Comparison of ENCODE assay signal across 19 cellular contexts in genomic region chr2:67015681-67016080, GRCh38.
"Had no signal": no experiment of that assay in that cellular context is flagged by ENCODE, and none has a peak within 500 bp of the region (broad histone marks: within the 10 kb centered on the region; RNA-seq: fewer than 3 reads in every experiment).

No MANE protein-coding gene starts in this region.

- DNase-seq: activated CD4-positive, alpha-beta T cell treated with anti-CD3 and anti-CD28 coated beads for 48 hours; activated CD4-positive, CD25-positive, alpha-beta regulatory T cell; activated CD8-positive, alpha-beta T cell treated with anti-CD3 and anti-CD28 coated beads for 36 hours; activated naive CD4-positive, alpha-beta T cell treated with Interleukin-2 at 50 U/mL for 16 hours; activated naive CD8-positive, alpha-beta T cell treated with anti-CD3 and anti-CD28 coated beads, Interleukin-2, amount 10 ng/mL, durations not matched to agents 7 days and 5 days; activated T-cell treated with anti-CD3 and anti-CD28 coated beads, Interleukin-2, amount 50 U/mL, for 1 hour; amygdala; central memory CD4-positive, alpha-beta T cell; heart left ventricle; immature natural killer cell; left cardiac atrium; mesendoderm; sigmoid colon; stimulated activated CD4-positive, alpha-beta T cell treated with anti-CD3 and anti-CD28 coated beads, Interleukin-4, amount 100 ng/mL, for 24 hours; stomach; T-helper 9 cell had no signal

- H3K36me3 ChIP-seq: heart left ventricle, neutrophil, sigmoid colon, stomach had no signal

- FAIRE-seq: colon, frontal cortex had no signal

- H3K4me3 ChIP-seq: heart left ventricle, sigmoid colon, stomach had no signal

- H3K4me1 ChIP-seq: heart left ventricle, stomach had no signal

- H3K27ac ChIP-seq: heart left ventricle, neutrophil, sigmoid colon, stomach had no signal

- H3K9me3 ChIP-seq: neutrophil, sigmoid colon, stomach had no signal

- H3K27me3 ChIP-seq: heart left ventricle, neutrophil, sigmoid colon, stomach had no signal
